In the genomic region with DNA sequence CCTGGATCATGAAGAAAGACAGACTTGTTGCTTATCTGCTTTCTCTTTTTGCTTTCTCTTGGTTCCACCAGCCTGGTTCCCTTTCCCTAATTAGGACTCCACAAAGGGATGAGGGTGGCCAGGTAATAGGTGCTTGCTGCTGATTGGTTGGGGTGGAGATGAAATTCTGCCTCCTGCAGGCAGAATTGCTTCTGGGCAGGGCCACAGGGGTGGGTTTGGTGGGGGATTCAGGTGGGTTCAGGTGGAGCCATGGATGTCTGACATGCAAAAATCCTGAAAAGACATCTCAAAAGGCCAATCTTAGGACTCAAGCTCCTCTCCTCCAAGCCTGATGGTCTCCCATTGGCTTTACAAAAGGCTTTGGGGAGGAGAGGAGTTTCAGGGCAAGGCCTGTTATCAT, we compare ENCODE assay signal across 1 cellular context.
TF ChIP-seq lines count a peak whose summit lies in the region.

No MANE protein-coding gene starts in this region.

TF ChIP-seq in WTC11, 78 proteins besides CTCF, POLR2A, EP300 and RAD21:
- TF ChIP-seq TCF7 (CRISPR knock-in tag; IDR thresholded peaks at IDR 0.05; ENCODE audit: low read depth): no peak
- TF ChIP-seq, protein P1, sequence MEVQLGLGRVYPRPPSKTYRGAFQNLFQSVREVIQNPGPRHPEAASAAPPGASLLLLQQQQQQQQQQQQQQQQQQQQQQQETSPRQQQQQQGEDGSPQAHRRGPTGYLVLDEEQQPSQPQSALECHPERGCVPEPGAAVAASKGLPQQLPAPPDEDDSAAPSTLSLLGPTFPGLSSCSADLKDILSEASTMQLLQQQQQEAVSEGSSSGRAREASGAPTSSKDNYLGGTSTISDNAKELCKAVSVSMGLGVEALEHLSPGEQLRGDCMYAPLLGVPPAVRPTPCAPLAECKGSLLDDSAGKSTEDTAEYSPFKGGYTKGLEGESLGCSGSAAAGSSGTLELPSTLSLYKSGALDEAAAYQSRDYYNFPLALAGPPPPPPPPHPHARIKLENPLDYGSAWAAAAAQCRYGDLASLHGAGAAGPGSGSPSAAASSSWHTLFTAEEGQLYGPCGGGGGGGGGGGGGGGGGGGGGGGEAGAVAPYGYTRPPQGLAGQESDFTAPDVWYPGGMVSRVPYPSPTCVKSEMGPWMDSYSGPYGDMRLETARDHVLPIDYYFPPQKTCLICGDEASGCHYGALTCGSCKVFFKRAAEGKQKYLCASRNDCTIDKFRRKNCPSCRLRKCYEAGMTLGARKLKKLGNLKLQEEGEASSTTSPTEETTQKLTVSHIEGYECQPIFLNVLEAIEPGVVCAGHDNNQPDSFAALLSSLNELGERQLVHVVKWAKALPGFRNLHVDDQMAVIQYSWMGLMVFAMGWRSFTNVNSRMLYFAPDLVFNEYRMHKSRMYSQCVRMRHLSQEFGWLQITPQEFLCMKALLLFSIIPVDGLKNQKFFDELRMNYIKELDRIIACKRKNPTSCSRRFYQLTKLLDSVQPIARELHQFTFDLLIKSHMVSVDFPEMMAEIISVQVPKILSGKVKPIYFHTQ (CRISPR knock-in tag; IDR thresholded peaks at IDR 0.05): no peak
- no peak for TF ChIP-seq PREB (CRISPR knock-in tag; IDR thresholded peaks at IDR 0.05; ENCODE audit: borderline replicate concordance)
- TF ChIP-seq GABPB1 (CRISPR knock-in tag; IDR thresholded peaks at IDR 0.05): no peak
- no peak for TF ChIP-seq ZNF423 (CRISPR knock-in tag; IDR thresholded peaks at IDR 0.05)
- no peak for TF ChIP-seq ZNF317 (CRISPR knock-in tag; IDR thresholded peaks at IDR 0.05; ENCODE audit: borderline replicate concordance, low read depth)
- no peak for TF ChIP-seq JAZF1 (CRISPR knock-in tag; IDR thresholded peaks at IDR 0.05)
- TF ChIP-seq OVOL2 (CRISPR knock-in tag; IDR thresholded peaks at IDR 0.05; ENCODE audit: borderline replicate concordance): no peak
